In genomic region chr5:32071351-32071944, GRCh38 we compare ENCODE assay signal across 25 cellular contexts.
DNase-seq lines count a peak whose midpoint lies in the region; ATAC-seq and TF ChIP-seq lines count a peak whose summit lies in the region.
"Had no signal": no experiment of that assay in that cellular context is flagged by ENCODE, and none has a peak within 500 bp of the region (broad histone marks: within the 10 kb centered on the region; RNA-seq: fewer than 3 reads in every experiment).

No MANE protein-coding gene starts in this region.

- intact Hi-C loops in mucosa of descending colon (cut with DNase I, micrococcal nuclease): no loop called here

- no peak overlapping the region for H3K27ac Mint-ChIP-seq in endothelial cell (ENCODE audit: unreplicated experiment)
- H3K27ac Mint-ChIP-seq: activated T-cell treated with anti-CD3 and anti-CD28 coated beads, Interleukin-2, amount 50 U/mL, for 24 hours; neural progenitor cell had no signal

- H3K4me3 Mint-ChIP-seq in endothelial cell (ENCODE audit: unreplicated experiment): peak overlapping the region; percentile 51
- H3K4me3 Mint-ChIP-seq: activated T-cell treated with anti-CD3 and anti-CD28 coated beads, Interleukin-2, amount 50 U/mL, for 24 hours; neural progenitor cell had no signal

- DNase-seq in AG10803 (ENCODE audit: low read depth): peak; percentile 37
- DNase-seq in MV-4-11 (lab: John Stamatoyannopoulos, UW): peak; percentile 20
- DNase-seq in endothelial cell (ENCODE audit: low spot score): no peak
- peak; percentile 43 for DNase-seq in pulmonary artery endothelial cell (ENCODE audit: low read depth, low spot score)
- DNase-seq in activated CD4-positive, CD25-positive, alpha-beta regulatory T cell treated with anti-CD3 and anti-CD28 coated beads, Interleukin-2, amount 50 U/mL, for 72 hours: no peak
- no peak for DNase-seq in mucosa of descending colon
- no peak for DNase-seq in BE2C
- DNase-seq: activated CD4-positive, alpha-beta T cell treated with anti-CD3 and anti-CD28 coated beads for 48 hours; activated naive CD4-positive, alpha-beta T cell; activated T-cell treated with anti-CD3 and anti-CD28 coated beads, Interleukin-2, amount 50 U/mL, for 24 hours; brain microvascular endothelial cell; heart left ventricle; KBM-7; MM.1S; NCI-H1417 treated with DMSO at 0.1 percent for 48 hours; NCI-H2081; NCI-H82; SHP77; stimulated activated naive CD4-positive, alpha-beta T cell had no signal

- H3K36me3 Mint-ChIP-seq in endothelial cell (ENCODE audit: low read depth, unreplicated experiment): peaks cover 53% of the 10 kb centered on the region
- H3K36me3 Mint-ChIP-seq: neural progenitor cell had no signal

- no peaks in the 10 kb centered on the region for H3K27me3 ChIP-seq in BE2C
- H3K27me3 ChIP-seq: BLaER1, brain microvascular endothelial cell, heart left ventricle, neural progenitor cell had no signal

- TF ChIP-seq CTCF in AG10803 (conservative IDR thresholded peaks at IDR 0.05; ENCODE audit: low read length) (no peak), endothelial cell (IDR thresholded peaks at IDR 0.05; ENCODE audit: unreplicated experiment) (no peak), mucosa of descending colon (IDR thresholded peaks at IDR 0.05) (no peak), BE2C (IDR thresholded peaks at IDR 0.05; ENCODE audit: low read depth, low read length) (no peak)

- H3K4me3 ChIP-seq in AG10803 (ENCODE audit: low read length): no peak overlapping the region
- no peak overlapping the region for H3K4me3 ChIP-seq in mucosa of descending colon
- H3K4me3 ChIP-seq in BE2C (ENCODE audit: low read depth, low read length): no peak overlapping the region
- H3K4me3 ChIP-seq: BLaER1, HAP-1, heart left ventricle, lung, neural progenitor cell, thoracic aorta had no signal

- H3K9me3 ChIP-seq in mucosa of descending colon (no peaks in the 10 kb centered on the region), BE2C (no peaks in the 10 kb centered on the region)
- H3K9me3 ChIP-seq: BLaER1, HAP-1, heart left ventricle, thoracic aorta had no signal

- H3K36me3 ChIP-seq in mucosa of descending colon (ENCODE audit: low read depth): no peaks in the 10 kb centered on the region
- H3K36me3 ChIP-seq in BE2C: no peaks in the 10 kb centered on the region
- H3K36me3 ChIP-seq: BLaER1, brain microvascular endothelial cell, HAP-1, neural progenitor cell, thoracic aorta had no signal

- H3K4me1 Mint-ChIP-seq in endothelial cell (ENCODE audit: unreplicated experiment): no peaks in the 10 kb centered on the region
- H3K4me1 Mint-ChIP-seq: neural progenitor cell had no signal

- H3K9me3 Mint-ChIP-seq in endothelial cell (ENCODE audit: unreplicated experiment): no peaks in the 10 kb centered on the region
- H3K9me3 Mint-ChIP-seq: activated T-cell treated with anti-CD3 and anti-CD28 coated beads, Interleukin-2, amount 50 U/mL, for 24 hours had no signal

- H3K4me1 ChIP-seq in mucosa of descending colon (ENCODE audit: low read depth) (no peaks in the 10 kb centered on the region), BE2C (no peaks in the 10 kb centered on the region)
- H3K4me1 ChIP-seq: BLaER1, HAP-1, neural progenitor cell had no signal

- no peak for ATAC-seq in GM19455 (IDR thresholded peaks at IDR 0.05; ENCODE audit: unreplicated experiment)
- no peak for ATAC-seq in mucosa of descending colon

- H3K27me3 Mint-ChIP-seq in endothelial cell (ENCODE audit: unreplicated experiment): peaks cover 5% of the 10 kb centered on the region
- H3K27me3 Mint-ChIP-seq: activated T-cell treated with anti-CD3 and anti-CD28 coated beads, Interleukin-2, amount 50 U/mL, for 24 hours had no signal

Comparison
In these comparisons a context has a peak if more than half of its experiments do, and no peak if none do; other contexts are left out.
1. DNase-seq: peak in AG10803 (single experiment), MV-4-11 (single experiment) and pulmonary artery endothelial cell (single experiment); none in endothelial cell (single experiment), activated CD4-positive, CD25-positive, alpha-beta regulatory T cell treated with anti-CD3 and anti-CD28 coated beads, Interleukin-2, amount 50 U/mL, for 72 hours (single experiment), mucosa of descending colon (0 of 3) and BE2C (single experiment).